Comparison of ENCODE assay signal across 2 cellular contexts in the genomic region with DNA sequence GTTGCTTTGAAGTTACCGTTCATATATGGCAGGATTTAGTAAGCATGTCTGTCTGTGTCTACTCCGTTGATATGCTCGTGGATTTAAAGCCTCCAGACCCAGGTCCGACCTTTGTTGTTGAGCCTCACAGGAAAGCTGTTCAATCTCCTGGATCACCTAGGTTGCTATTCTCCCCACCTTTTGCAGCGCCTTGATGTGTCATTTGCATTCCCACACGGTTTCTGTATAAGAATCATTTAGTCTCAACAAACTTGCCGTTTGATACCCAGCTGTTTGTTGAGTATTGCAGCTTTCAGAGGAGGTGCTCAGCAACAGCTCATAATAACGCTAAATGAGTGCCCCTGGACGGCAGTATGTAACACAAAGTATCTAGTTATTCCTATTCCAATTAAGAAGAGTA.
TF ChIP-seq lines count a peak whose summit lies in the region.

No MANE protein-coding gene starts in this region.

TF ChIP-seq in SK-N-SH, 30 proteins besides CTCF, POLR2A, EP300 and RAD21 (continued from another document):
- TF ChIP-seq, protein P1, sequence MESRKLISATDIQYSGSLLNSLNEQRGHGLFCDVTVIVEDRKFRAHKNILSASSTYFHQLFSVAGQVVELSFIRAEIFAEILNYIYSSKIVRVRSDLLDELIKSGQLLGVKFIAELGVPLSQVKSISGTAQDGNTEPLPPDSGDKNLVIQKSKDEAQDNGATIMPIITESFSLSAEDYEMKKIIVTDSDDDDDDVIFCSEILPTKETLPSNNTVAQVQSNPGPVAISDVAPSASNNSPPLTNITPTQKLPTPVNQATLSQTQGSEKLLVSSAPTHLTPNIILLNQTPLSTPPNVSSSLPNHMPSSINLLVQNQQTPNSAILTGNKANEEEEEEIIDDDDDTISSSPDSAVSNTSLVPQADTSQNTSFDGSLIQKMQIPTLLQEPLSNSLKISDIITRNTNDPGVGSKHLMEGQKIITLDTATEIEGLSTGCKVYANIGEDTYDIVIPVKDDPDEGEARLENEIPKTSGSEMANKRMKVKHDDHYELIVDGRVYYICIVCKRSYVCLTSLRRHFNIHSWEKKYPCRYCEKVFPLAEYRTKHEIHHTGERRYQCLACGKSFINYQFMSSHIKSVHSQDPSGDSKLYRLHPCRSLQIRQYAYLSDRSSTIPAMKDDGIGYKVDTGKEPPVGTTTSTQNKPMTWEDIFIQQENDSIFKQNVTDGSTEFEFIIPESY (IDR thresholded peaks at IDR 0.05; ENCODE audit: borderline replicate concordance, low read depth) = no peak
- TF ChIP-seq, protein P2, sequence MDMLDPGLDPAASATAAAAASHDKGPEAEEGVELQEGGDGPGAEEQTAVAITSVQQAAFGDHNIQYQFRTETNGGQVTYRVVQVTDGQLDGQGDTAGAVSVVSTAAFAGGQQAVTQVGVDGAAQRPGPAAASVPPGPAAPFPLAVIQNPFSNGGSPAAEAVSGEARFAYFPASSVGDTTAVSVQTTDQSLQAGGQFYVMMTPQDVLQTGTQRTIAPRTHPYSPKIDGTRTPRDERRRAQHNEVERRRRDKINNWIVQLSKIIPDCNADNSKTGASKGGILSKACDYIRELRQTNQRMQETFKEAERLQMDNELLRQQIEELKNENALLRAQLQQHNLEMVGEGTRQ (IDR thresholded peaks at IDR 0.05; ENCODE audit: borderline replicate concordance, low read depth, low read length) = no peak
- no peak for TF ChIP-seq TAF1 (IDR thresholded peaks at IDR 0.05; ENCODE audit: borderline replicate concordance, low read depth, low read length)

TF ChIP-seq in WTC11, 78 proteins besides CTCF, POLR2A, EP300 and RAD21 (continued from another document):
- TF ChIP-seq, protein P3, sequence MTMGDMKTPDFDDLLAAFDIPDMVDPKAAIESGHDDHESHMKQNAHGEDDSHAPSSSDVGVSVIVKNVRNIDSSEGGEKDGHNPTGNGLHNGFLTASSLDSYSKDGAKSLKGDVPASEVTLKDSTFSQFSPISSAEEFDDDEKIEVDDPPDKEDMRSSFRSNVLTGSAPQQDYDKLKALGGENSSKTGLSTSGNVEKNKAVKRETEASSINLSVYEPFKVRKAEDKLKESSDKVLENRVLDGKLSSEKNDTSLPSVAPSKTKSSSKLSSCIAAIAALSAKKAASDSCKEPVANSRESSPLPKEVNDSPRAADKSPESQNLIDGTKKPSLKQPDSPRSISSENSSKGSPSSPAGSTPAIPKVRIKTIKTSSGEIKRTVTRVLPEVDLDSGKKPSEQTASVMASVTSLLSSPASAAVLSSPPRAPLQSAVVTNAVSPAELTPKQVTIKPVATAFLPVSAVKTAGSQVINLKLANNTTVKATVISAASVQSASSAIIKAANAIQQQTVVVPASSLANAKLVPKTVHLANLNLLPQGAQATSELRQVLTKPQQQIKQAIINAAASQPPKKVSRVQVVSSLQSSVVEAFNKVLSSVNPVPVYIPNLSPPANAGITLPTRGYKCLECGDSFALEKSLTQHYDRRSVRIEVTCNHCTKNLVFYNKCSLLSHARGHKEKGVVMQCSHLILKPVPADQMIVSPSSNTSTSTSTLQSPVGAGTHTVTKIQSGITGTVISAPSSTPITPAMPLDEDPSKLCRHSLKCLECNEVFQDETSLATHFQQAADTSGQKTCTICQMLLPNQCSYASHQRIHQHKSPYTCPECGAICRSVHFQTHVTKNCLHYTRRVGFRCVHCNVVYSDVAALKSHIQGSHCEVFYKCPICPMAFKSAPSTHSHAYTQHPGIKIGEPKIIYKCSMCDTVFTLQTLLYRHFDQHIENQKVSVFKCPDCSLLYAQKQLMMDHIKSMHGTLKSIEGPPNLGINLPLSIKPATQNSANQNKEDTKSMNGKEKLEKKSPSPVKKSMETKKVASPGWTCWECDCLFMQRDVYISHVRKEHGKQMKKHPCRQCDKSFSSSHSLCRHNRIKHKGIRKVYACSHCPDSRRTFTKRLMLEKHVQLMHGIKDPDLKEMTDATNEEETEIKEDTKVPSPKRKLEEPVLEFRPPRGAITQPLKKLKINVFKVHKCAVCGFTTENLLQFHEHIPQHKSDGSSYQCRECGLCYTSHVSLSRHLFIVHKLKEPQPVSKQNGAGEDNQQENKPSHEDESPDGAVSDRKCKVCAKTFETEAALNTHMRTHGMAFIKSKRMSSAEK (CRISPR knock-in tag; IDR thresholded peaks at IDR 0.05; ENCODE audit: borderline replicate concordance) = no peak
- TF ChIP-seq GTF2I (CRISPR knock-in tag; conservative IDR thresholded peaks at IDR 0.05) (no peak), TP53 (CRISPR knock-in tag; IDR thresholded peaks at IDR 0.05) (no peak), SMAD4 (CRISPR knock-in tag; IDR thresholded peaks at IDR 0.05) (no peak), RELA (CRISPR knock-in tag; IDR thresholded peaks at IDR 0.05; ENCODE audit: borderline replicate concordance) (no peak), SP1 (CRISPR knock-in tag; conservative IDR thresholded peaks at IDR 0.05) (no peak), NFYB (CRISPR knock-in tag; conservative IDR thresholded peaks at IDR 0.05; ENCODE audit: low read depth) (no peak), ZNF263 (CRISPR knock-in tag; IDR thresholded peaks at IDR 0.05; ENCODE audit: low read depth) (no peak), FOXJ3 (CRISPR knock-in tag; IDR thresholded peaks at IDR 0.05; ENCODE audit: borderline replicate concordance) (no peak), ESRRA (CRISPR knock-in tag; IDR thresholded peaks at IDR 0.05; ENCODE audit: borderline replicate concordance) (no peak), CBFB (CRISPR knock-in tag; IDR thresholded peaks at IDR 0.05; ENCODE audit: low read depth) (no peak)
- TF ChIP-seq, protein P4, sequence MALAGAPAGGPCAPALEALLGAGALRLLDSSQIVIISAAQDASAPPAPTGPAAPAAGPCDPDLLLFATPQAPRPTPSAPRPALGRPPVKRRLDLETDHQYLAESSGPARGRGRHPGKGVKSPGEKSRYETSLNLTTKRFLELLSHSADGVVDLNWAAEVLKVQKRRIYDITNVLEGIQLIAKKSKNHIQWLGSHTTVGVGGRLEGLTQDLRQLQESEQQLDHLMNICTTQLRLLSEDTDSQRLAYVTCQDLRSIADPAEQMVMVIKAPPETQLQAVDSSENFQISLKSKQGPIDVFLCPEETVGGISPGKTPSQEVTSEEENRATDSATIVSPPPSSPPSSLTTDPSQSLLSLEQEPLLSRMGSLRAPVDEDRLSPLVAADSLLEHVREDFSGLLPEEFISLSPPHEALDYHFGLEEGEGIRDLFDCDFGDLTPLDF (CRISPR knock-in tag; IDR thresholded peaks at IDR 0.05) = no peak
- TF ChIP-seq, protein P5, sequence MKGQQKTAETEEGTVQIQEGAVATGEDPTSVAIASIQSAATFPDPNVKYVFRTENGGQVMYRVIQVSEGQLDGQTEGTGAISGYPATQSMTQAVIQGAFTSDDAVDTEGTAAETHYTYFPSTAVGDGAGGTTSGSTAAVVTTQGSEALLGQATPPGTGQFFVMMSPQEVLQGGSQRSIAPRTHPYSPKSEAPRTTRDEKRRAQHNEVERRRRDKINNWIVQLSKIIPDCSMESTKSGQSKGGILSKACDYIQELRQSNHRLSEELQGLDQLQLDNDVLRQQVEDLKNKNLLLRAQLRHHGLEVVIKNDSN (CRISPR knock-in tag; IDR thresholded peaks at IDR 0.05) = no peak
- TF ChIP-seq, protein P6, sequence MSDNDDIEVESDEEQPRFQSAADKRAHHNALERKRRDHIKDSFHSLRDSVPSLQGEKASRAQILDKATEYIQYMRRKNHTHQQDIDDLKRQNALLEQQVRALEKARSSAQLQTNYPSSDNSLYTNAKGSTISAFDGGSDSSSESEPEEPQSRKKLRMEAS (CRISPR knock-in tag; IDR thresholded peaks at IDR 0.05) = no peak
- TF ChIP-seq, protein P7, sequence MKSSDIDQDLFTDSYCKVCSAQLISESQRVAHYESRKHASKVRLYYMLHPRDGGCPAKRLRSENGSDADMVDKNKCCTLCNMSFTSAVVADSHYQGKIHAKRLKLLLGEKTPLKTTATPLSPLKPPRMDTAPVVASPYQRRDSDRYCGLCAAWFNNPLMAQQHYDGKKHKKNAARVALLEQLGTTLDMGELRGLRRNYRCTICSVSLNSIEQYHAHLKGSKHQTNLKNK (CRISPR knock-in tag; IDR thresholded peaks at IDR 0.05) = no peak
TF ChIP-seq in WTC11: peak in this region for 0.
